Comparison of ENCODE assay signal across 8 cellular contexts in the genomic region with DNA sequence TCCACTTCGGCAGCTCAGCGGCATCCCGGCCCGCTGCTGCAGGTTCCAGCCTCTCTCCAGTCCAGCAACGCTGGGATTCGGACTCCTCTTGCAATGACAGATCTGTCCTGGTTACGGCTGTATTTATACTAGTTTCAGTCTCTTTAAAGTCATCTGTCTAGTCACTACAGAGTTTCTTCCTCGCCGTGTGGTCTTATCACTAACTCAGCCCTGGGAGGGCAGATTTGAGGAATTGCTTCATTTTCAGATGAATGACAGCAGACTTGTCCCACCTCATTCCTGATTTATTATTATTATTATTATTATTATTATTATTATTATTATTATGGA. TPM values are rescaled to one million over a fixed set of nuclear protein-coding genes. Genes with fewer than 3 reads are reported as not detected.
A peak's percentile ranks its signal among the peaks of the same experiment; 100 is the strongest.
DNase-seq lines count a peak whose midpoint lies in the region; ATAC-seq and TF ChIP-seq lines count a peak whose summit lies in the region.

No MANE protein-coding gene starts in this region.

- TF ChIP-seq CTCF in GM12865 (IDR thresholded peaks at IDR 0.05; ENCODE audit: insufficient read depth, low read depth, low read length, missing control alignments) (no peak), RWPE1 (conservative IDR thresholded peaks at IDR 0.05; ENCODE audit: low read depth) (no peak), fibroblast of lung (conservative IDR thresholded peaks at IDR 0.05 in 1 of 2, IDR thresholded peaks at IDR 0.05 in 1 of 2; ENCODE audit: low read depth in 1 of 2, low read length in 2 of 2) (no peak)

- H3K9ac ChIP-seq in fibroblast of lung (ENCODE audit: insufficient read depth, low read length) (peak overlapping the region; percentile 66), rectal smooth muscle tissue (ENCODE audit: low read length) (no peak overlapping the region)

- H3K4me2 ChIP-seq in fibroblast of lung (ENCODE audit: extremely low read depth, insufficient read depth, low read length) = peak overlapping the region; percentile 92

- POLR2A ChIA-PET in RWPE1 (lab: Yijun Ruan, JAX; ENCODE audit: low non-redundant PET) = no interaction called here

- H3K9me3 ChIP-seq in fibroblast of lung (ENCODE audit: control insufficient read depth, insufficient read depth, low read depth, low read length) = no peaks in the 10 kb centered on the region

- H2AFZ ChIP-seq in fibroblast of lung (ENCODE audit: low read length) = no peak overlapping the region

- H3K4me3 ChIP-seq in GM12865 (ENCODE audit: low read depth, low read length) = peak overlapping the region; percentile 83
- H3K4me3 ChIP-seq in fibroblast of lung (replicated peaks in 1 of 4; ENCODE audit: control extremely low read depth in 1 of 4, insufficient read depth in 1 of 4, low read depth in 3 of 4, low read length in 4 of 4) = peak overlapping the region; percentile 55 to 85 (median 71)
- peak overlapping the region; percentile 69 for H3K4me3 ChIP-seq in rectal smooth muscle tissue (ENCODE audit: low read length)

- CTCF ChIA-PET in RWPE1 (lab: Yijun Ruan, JAX) = interaction anchor here (0.7 kb wide), 1 partner anchor 42 kb away, joined by 3 read pairs; no protein-coding TSS in a partner anchor

- H3K27me3 ChIP-seq in fibroblast of lung (ENCODE audit: control insufficient read depth, insufficient read depth, low read length) (no peaks in the 10 kb centered on the region), rectal smooth muscle tissue (ENCODE audit: control insufficient read depth, insufficient read depth, low read length) (no peaks in the 10 kb centered on the region)

- DNase-seq in GM12865 (ENCODE audit: low read depth) (no peak), RWPE1 (ENCODE audit: low spot score) (no peak), fibroblast of lung (ENCODE audit: low read depth in 2 of 2) (no peak), A172 (ENCODE audit: low spot score) (no peak)
- no peak for DNase-seq in NK-92 treated with Interleukin-12 subunit alpha and Interleukin-12 subunit beta, amount 100 ng/mL, for 24 hours (lab: John Stamatoyannopoulos, UW)
- no peak for DNase-seq in stimulated activated naive CD4-positive, alpha-beta T cell treated with Interleukin-2 at 50 U/mL for 16 hours (lab: John Stamatoyannopoulos, UW)

- ATAC-seq in GM19395 (IDR thresholded peaks at IDR 0.05; ENCODE audit: unreplicated experiment) = no peak

- H3K79me2 ChIP-seq in fibroblast of lung (ENCODE audit: control insufficient read depth, insufficient read depth, low read length) = peaks cover 5% of the 10 kb centered on the region

- peak overlapping the region; percentile 79; the same call in 1 of the 2 replicates for H3K27ac ChIP-seq in RWPE1
- H3K27ac ChIP-seq in fibroblast of lung (ENCODE audit: insufficient read depth, low read length) = no peak overlapping the region
- H3K27ac ChIP-seq in rectal smooth muscle tissue (ENCODE audit: low read depth, low read length) = peak overlapping the region; percentile 66

- H4K20me1 ChIP-seq in fibroblast of lung (ENCODE audit: control insufficient read depth, extremely low read depth, insufficient read depth, low read length) = no peaks in the 10 kb centered on the region

- H3K36me3 ChIP-seq in fibroblast of lung (ENCODE audit: control insufficient read depth, insufficient read depth, low read length) (no peaks in the 10 kb centered on the region), rectal smooth muscle tissue (ENCODE audit: control insufficient read depth, insufficient read depth, low read length) (no peaks in the 10 kb centered on the region)

- H3K4me1 ChIP-seq in fibroblast of lung (ENCODE audit: control insufficient read depth, extremely low read depth, insufficient read depth, low read length) (peaks cover 2% of the 10 kb centered on the region), rectal smooth muscle tissue (ENCODE audit: control insufficient read depth, insufficient read depth, low read length) (peaks cover 4% of the 10 kb centered on the region)

RNA-seq across cellular contexts. Expression of a gene that starts 2.2 kb away (rescaled TPM):
- 4.9 and 7.9 TPM in 2 replicates for total RNA-seq in fibroblast of lung
- 4.2 and 7.1 TPM in 2 replicates for polyA plus RNA-seq in fibroblast of lung
- 6.0 and 9.4 TPM in 2 replicates for polyA plus RNA-seq in fibroblast of lung (2012)
- polyA minus RNA-seq in fibroblast of lung (ENCODE audit: low replicate concordance) = 6.0 and 9.9 TPM in 2 replicates
- total RNA-seq in A172 (2014; rRNA removed; shearing (Covaris generic)) = 0.76 and 0.86 TPM in 2 replicates
